ENCODE assay signal across 8 cellular contexts in the genomic region with DNA sequence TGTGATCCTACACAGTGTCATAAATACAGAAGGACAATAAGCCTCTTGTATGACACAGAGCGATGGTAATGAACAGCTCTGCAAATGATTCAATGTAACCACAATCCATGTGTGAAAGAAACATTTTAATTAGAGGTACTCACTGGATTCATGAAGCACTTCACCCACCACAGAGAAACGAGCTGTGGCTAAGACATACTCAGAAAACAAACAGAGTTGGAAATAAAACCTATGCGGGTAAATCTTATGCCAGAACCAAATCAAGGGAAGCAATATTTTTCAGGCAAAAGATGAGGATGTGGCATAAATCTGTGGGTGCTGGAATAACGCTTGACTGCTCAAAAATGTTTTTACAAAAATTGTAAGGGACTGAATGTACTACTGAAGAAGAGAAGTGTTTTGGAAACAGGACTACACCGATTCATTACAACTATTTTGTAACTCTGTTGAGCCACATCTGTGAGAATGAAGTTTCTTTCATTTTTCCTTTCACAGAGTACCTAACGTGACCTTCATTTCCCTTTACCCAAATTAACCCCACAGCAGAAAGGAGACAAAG.
DNase-seq lines count a peak whose midpoint lies in the region; ATAC-seq and TF ChIP-seq lines count a peak whose summit lies in the region.

No MANE protein-coding gene starts in this region.

- no peak for TF ChIP-seq POLR2A in esophagus squamous epithelium (IDR thresholded peaks at IDR 0.05)
- no peak for TF ChIP-seq POLR2A in upper lobe of left lung (IDR thresholded peaks at IDR 0.05)

- H3K36me3 ChIP-seq in esophagus squamous epithelium: no peaks in the 10 kb centered on the region
- H3K36me3 ChIP-seq in upper lobe of left lung: no peaks in the 10 kb centered on the region

- peak in 1 of 4 donors; percentile 10 for TF ChIP-seq EP300 in upper lobe of left lung (IDR thresholded peaks at IDR 0.05)

- WGBS in esophagus squamous epithelium, 2 donors: 53 to 62% methylated on average over 6 of the region's 6 CpGs
- WGBS in upper lobe of left lung, 2 donors: 54 to 67% methylated on average over 6 of the region's 6 CpGs

- H3K27me3 ChIP-seq in esophagus squamous epithelium (no peaks in the 10 kb centered on the region), upper lobe of left lung (no peaks in the 10 kb centered on the region)

- H3K9me3 ChIP-seq in esophagus squamous epithelium (no peaks in the 10 kb centered on the region), upper lobe of left lung (no peaks in the 10 kb centered on the region)

- H3K4me1 ChIP-seq in esophagus squamous epithelium (peaks cover 0 to 4% (median 4%) of the 10 kb centered on the region in 3 donors), upper lobe of left lung (peaks cover 0 to 10% (median 3%) of the 10 kb centered on the region in 4 donors)

- no peak for TF ChIP-seq CTCF in esophagus squamous epithelium (IDR thresholded peaks at IDR 0.05)
- no peak for TF ChIP-seq CTCF in upper lobe of left lung (IDR thresholded peaks at IDR 0.05)

- DNase-seq in NCI-H2029 (lab: John Stamatoyannopoulos, UW) (peak; percentile 89), esophagus squamous epithelium (lab: John Stamatoyannopoulos, UW) (no peak), upper lobe of left lung (no peak), NCI-H2171 treated with DMSO at 0.1 percent for 48 hours (lab: John Stamatoyannopoulos, UW) (no peak), NCI-H2081 (lab: John Stamatoyannopoulos, UW) (no peak)
- DNase-seq in stimulated activated CD4-positive, alpha-beta T cell treated with anti-CD3 and anti-CD28 coated beads, Interleukin-1b, Interleukin-23, amount 100 ng/mL, for 48 hours: no peak

- no peak overlapping the region for H3K4me3 ChIP-seq in esophagus squamous epithelium
- H3K4me3 ChIP-seq in upper lobe of left lung: no peak overlapping the region

- H3K27ac ChIP-seq in esophagus squamous epithelium (peak overlapping the region in 3 of 4 donors; percentile 51 to 76 (median 66)), upper lobe of left lung (peak overlapping the region in 3 of 4 donors; percentile 11 to 52 (median 24))

- ATAC-seq in GM18508 (IDR thresholded peaks at IDR 0.05; ENCODE audit: insufficient read depth, unreplicated experiment) (peak; percentile 54), GM21825 (IDR thresholded peaks at IDR 0.05; ENCODE audit: unreplicated experiment) (peak; percentile 64), upper lobe of left lung (ENCODE audit: low FRiP score in 2 of 2) (peak in 1 of 2 donors; percentile 34)

- intact Hi-C loops in esophagus squamous epithelium (cut with DNase I): no loop called here
